1 cellular context compared by ENCODE assay signal in genomic region chr11:69615545-69616278, GRCh38.
TF ChIP-seq lines count a peak whose summit lies in the region.

No MANE protein-coding gene starts in this region.

TF ChIP-seq in HepG2, 621 proteins besides CTCF, POLR2A, EP300 and RAD21 (continued from another document and continues in another):
- TF ChIP-seq TFDP1 (CRISPR knock-in tag; IDR thresholded peaks at IDR 0.05; ENCODE audit: borderline replicate concordance) = peak; percentile 60; the same call in 1 of the 2 replicates
- peak; percentile 61 for TF ChIP-seq ZNF644 (CRISPR knock-in tag; IDR thresholded peaks at IDR 0.05; ENCODE audit: low read depth)
- no peak for TF ChIP-seq EEA1 (CRISPR knock-in tag; IDR thresholded peaks at IDR 0.05; ENCODE audit: borderline replicate concordance)
- TF ChIP-seq TBP (CRISPR knock-in tag; IDR thresholded peaks at IDR 0.05) = no peak
- no peak for TF ChIP-seq JUNB (CRISPR knock-in tag; IDR thresholded peaks at IDR 0.05; ENCODE audit: borderline replicate concordance)
- no peak for TF ChIP-seq KMT2A (CRISPR knock-in tag; IDR thresholded peaks at IDR 0.05)
- no peak for TF ChIP-seq ZFP62 (CRISPR knock-in tag; IDR thresholded peaks at IDR 0.05)
- TF ChIP-seq ZNF329 (CRISPR knock-in tag; IDR thresholded peaks at IDR 0.05; ENCODE audit: low read depth) = no peak
- no peak for TF ChIP-seq MXD4 (CRISPR knock-in tag; IDR thresholded peaks at IDR 0.05)
- no peak for TF ChIP-seq ZNF780A (CRISPR knock-in tag; IDR thresholded peaks at IDR 0.05)
- no peak for TF ChIP-seq IKZF1 (IDR thresholded peaks at IDR 0.05)
- TF ChIP-seq ZKSCAN5 (CRISPR knock-in tag; IDR thresholded peaks at IDR 0.05) = no peak
- TF ChIP-seq ZNF253 (CRISPR knock-in tag; IDR thresholded peaks at IDR 0.05; ENCODE audit: borderline replicate concordance) = no peak
- no peak for TF ChIP-seq ZNF264 (CRISPR knock-in tag; IDR thresholded peaks at IDR 0.05)
- TF ChIP-seq ZNF18 (CRISPR knock-in tag; IDR thresholded peaks at IDR 0.05; ENCODE audit: insufficient replicate concordance) = no peak
- no peak for TF ChIP-seq ZNF10 (CRISPR knock-in tag; IDR thresholded peaks at IDR 0.05; ENCODE audit: borderline replicate concordance, low read depth)
- no peak for TF ChIP-seq PCBP2 (optimal IDR thresholded peaks at IDR 0.05; ENCODE audit: low read depth, low read length, poor library complexity, severe bottlenecking)
- TF ChIP-seq FIP1L1 (IDR thresholded peaks at IDR 0.05; ENCODE audit: borderline replicate concordance, insufficient read depth, low read depth, low read length) = no peak
- TF ChIP-seq ELF4 (CRISPR knock-in tag; IDR thresholded peaks at IDR 0.05; ENCODE audit: borderline replicate concordance) = no peak
- peak; percentile 54; the same call in 1 of the 2 replicates for TF ChIP-seq TAF1 (CRISPR knock-in tag; IDR thresholded peaks at IDR 0.05)
- TF ChIP-seq ZBTB25 (CRISPR knock-in tag; IDR thresholded peaks at IDR 0.05) = no peak
- no peak for TF ChIP-seq ZNF484 (CRISPR knock-in tag; IDR thresholded peaks at IDR 0.05; ENCODE audit: borderline replicate concordance, low read depth)
- no peak for TF ChIP-seq MATR3 (CRISPR knock-in tag; IDR thresholded peaks at IDR 0.05)
- no peak for TF ChIP-seq E2F1 (CRISPR knock-in tag; IDR thresholded peaks at IDR 0.05)
- no peak for TF ChIP-seq MIER2 (CRISPR knock-in tag; IDR thresholded peaks at IDR 0.05)
- no peak; the same call in 1 of the 2 replicates for TF ChIP-seq ZNF792 (CRISPR knock-in tag; IDR thresholded peaks at IDR 0.05)
- no peak for TF ChIP-seq HNRNPLL (IDR thresholded peaks at IDR 0.05; ENCODE audit: low read depth, low read length, poor library complexity, severe bottlenecking)
- TF ChIP-seq ZNF17 (CRISPR knock-in tag; IDR thresholded peaks at IDR 0.05) = no peak
- no peak for TF ChIP-seq SETDB1 (CRISPR knock-in tag; IDR thresholded peaks at IDR 0.05; ENCODE audit: borderline replicate concordance)
- no peak; the same call in 1 of the 2 replicates for TF ChIP-seq JUND (CRISPR knock-in tag; IDR thresholded peaks at IDR 0.05)
- TF ChIP-seq GFI1 (CRISPR knock-in tag; IDR thresholded peaks at IDR 0.05; ENCODE audit: borderline replicate concordance) = 0 out of 2 replicates have a peak, but pooled peaks have one; percentile 13
- no peak for TF ChIP-seq ZNF720 (CRISPR knock-in tag; IDR thresholded peaks at IDR 0.05)
- TF ChIP-seq AGO1 (IDR thresholded peaks at IDR 0.05; ENCODE audit: low read depth, low read length, poor library complexity, severe bottlenecking) = no peak
- peak; percentile 49; the same call in 1 of the 2 replicates for TF ChIP-seq MEF2D (CRISPR knock-in tag; IDR thresholded peaks at IDR 0.05)
- TF ChIP-seq SMARCE1 (IDR thresholded peaks at IDR 0.05; ENCODE audit: borderline replicate concordance) = no peak
- 0 out of 2 replicates have a peak, but pooled peaks have one; percentile 65 for TF ChIP-seq KDM3A (CRISPR knock-in tag; IDR thresholded peaks at IDR 0.05; ENCODE audit: low read depth)
- TF ChIP-seq LRRFIP1 (CRISPR knock-in tag; conservative IDR thresholded peaks at IDR 0.05) = no peak
- TF ChIP-seq E2F2 (CRISPR knock-in tag; IDR thresholded peaks at IDR 0.05; ENCODE audit: borderline replicate concordance) = no peak
- TF ChIP-seq GLMP (CRISPR knock-in tag; IDR thresholded peaks at IDR 0.05; ENCODE audit: borderline replicate concordance) = no peak
- TF ChIP-seq PAXIP1 (CRISPR knock-in tag; conservative IDR thresholded peaks at IDR 0.05) = peak; percentile 87
- TF ChIP-seq ZNF350 (CRISPR knock-in tag; IDR thresholded peaks at IDR 0.05; ENCODE audit: borderline replicate concordance, low read depth) = peak; percentile 52; the same call in 1 of the 2 replicates
- no peak for TF ChIP-seq ZNF235 (CRISPR knock-in tag; IDR thresholded peaks at IDR 0.05; ENCODE audit: borderline replicate concordance)
- no peak for TF ChIP-seq PRPF4 (IDR thresholded peaks at IDR 0.05; ENCODE audit: low read depth, low read length, poor library complexity, severe bottlenecking)
- no peak for TF ChIP-seq BRCA1 (CRISPR knock-in tag; IDR thresholded peaks at IDR 0.05)
- TF ChIP-seq ATM (IDR thresholded peaks at IDR 0.05; ENCODE audit: borderline replicate concordance) = no peak
- TF ChIP-seq BHLHE40 (IDR thresholded peaks at IDR 0.05; ENCODE audit: low read length) = no peak
- no peak for TF ChIP-seq HHEX (CRISPR knock-in tag; IDR thresholded peaks at IDR 0.05)
- TF ChIP-seq GATAD1 (CRISPR knock-in tag; IDR thresholded peaks at IDR 0.05) = no peak
- no peak for TF ChIP-seq STAT5B (CRISPR knock-in tag; IDR thresholded peaks at IDR 0.05)
- no peak for TF ChIP-seq NR2F2 (IDR thresholded peaks at IDR 0.05; ENCODE audit: borderline replicate concordance, low read depth)
- no peak for TF ChIP-seq HOMEZ (CRISPR knock-in tag; IDR thresholded peaks at IDR 0.05; ENCODE audit: low read depth)
- TF ChIP-seq FOXA1 (IDR thresholded peaks at IDR 0.05) = no peak
- TF ChIP-seq FOXA1 (CRISPR knock-in tag; IDR thresholded peaks at IDR 0.05) = peak; percentile 61
- no peak for TF ChIP-seq RNF219 (CRISPR knock-in tag; IDR thresholded peaks at IDR 0.05)
- no peak for TF ChIP-seq SMAD9 (CRISPR knock-in tag; IDR thresholded peaks at IDR 0.05)
